Comparison of ENCODE assay signal across 1 cellular context in the genomic region with DNA sequence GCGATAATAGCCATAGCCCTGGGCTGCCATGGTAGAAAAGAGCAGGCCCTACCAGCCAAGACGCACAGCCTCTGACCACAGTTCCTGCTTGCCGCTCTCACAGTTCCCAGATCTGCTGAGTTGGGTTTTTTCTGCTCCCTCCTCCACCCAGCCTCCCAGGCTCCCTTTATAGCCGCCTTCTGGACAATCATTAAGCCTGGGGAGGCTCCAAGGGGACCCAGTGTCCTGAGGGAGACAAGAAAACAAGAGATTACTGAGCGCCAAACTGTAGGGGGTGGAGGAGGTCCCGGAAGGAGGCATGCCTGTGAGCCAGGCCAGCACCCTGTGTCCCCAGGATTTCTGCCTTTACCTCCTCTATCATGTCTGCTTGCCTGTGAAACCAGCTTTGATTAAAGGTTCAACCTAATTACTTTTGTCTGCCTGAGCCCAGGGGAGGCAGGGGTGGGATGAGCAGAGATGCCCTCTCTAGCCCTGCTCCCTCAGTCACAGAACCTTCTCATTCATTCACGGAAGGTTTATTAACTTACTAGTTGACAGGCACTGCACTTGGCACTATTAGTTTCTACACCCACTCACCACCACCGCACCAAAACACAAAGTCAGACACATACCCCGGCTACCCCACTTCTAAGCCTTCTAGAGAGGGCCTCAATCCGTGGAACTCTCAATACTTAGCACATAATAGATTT.
TF ChIP-seq lines count a peak whose summit lies in the region.

No MANE protein-coding gene starts in this region.

TF ChIP-seq in HCT116, 20 proteins besides CTCF, POLR2A, EP300 and RAD21 (continued from another document):
- TF ChIP-seq, protein P1, sequence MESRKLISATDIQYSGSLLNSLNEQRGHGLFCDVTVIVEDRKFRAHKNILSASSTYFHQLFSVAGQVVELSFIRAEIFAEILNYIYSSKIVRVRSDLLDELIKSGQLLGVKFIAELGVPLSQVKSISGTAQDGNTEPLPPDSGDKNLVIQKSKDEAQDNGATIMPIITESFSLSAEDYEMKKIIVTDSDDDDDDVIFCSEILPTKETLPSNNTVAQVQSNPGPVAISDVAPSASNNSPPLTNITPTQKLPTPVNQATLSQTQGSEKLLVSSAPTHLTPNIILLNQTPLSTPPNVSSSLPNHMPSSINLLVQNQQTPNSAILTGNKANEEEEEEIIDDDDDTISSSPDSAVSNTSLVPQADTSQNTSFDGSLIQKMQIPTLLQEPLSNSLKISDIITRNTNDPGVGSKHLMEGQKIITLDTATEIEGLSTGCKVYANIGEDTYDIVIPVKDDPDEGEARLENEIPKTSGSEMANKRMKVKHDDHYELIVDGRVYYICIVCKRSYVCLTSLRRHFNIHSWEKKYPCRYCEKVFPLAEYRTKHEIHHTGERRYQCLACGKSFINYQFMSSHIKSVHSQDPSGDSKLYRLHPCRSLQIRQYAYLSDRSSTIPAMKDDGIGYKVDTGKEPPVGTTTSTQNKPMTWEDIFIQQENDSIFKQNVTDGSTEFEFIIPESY (IDR thresholded peaks at IDR 0.05; ENCODE audit: extremely low read depth, insufficient replicate concordance, low read length) = no peak
- no peak for TF ChIP-seq SIN3A (IDR thresholded peaks at IDR 0.05; ENCODE audit: low read depth)
- TF ChIP-seq ELF1 (IDR thresholded peaks at IDR 0.05; ENCODE audit: borderline replicate concordance, low read depth) = no peak
- TF ChIP-seq EGR1 (IDR thresholded peaks at IDR 0.05; ENCODE audit: low read depth) = no peak
- no peak for TF ChIP-seq EZH2 (IDR thresholded peaks at IDR 0.05)
- TF ChIP-seq, protein P2, sequence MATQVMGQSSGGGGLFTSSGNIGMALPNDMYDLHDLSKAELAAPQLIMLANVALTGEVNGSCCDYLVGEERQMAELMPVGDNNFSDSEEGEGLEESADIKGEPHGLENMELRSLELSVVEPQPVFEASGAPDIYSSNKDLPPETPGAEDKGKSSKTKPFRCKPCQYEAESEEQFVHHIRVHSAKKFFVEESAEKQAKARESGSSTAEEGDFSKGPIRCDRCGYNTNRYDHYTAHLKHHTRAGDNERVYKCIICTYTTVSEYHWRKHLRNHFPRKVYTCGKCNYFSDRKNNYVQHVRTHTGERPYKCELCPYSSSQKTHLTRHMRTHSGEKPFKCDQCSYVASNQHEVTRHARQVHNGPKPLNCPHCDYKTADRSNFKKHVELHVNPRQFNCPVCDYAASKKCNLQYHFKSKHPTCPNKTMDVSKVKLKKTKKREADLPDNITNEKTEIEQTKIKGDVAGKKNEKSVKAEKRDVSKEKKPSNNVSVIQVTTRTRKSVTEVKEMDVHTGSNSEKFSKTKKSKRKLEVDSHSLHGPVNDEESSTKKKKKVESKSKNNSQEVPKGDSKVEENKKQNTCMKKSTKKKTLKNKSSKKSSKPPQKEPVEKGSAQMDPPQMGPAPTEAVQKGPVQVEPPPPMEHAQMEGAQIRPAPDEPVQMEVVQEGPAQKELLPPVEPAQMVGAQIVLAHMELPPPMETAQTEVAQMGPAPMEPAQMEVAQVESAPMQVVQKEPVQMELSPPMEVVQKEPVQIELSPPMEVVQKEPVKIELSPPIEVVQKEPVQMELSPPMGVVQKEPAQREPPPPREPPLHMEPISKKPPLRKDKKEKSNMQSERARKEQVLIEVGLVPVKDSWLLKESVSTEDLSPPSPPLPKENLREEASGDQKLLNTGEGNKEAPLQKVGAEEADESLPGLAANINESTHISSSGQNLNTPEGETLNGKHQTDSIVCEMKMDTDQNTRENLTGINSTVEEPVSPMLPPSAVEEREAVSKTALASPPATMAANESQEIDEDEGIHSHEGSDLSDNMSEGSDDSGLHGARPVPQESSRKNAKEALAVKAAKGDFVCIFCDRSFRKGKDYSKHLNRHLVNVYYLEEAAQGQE (IDR thresholded peaks at IDR 0.05; ENCODE audit: low read depth) = no peak
- no peak for TF ChIP-seq TCF7L2 (IDR thresholded peaks at IDR 0.05; ENCODE audit: borderline replicate concordance, extremely low read depth, insufficient read depth, insufficient read length)
- no peak for TF ChIP-seq ZNF274 (IDR thresholded peaks at IDR 0.05; ENCODE audit: low read depth, low read length)
- TF ChIP-seq SP1 (IDR thresholded peaks at IDR 0.05; ENCODE audit: low read depth) = no peak
- TF ChIP-seq CEBPB (IDR thresholded peaks at IDR 0.05; ENCODE audit: low read depth) = no peak
